Comparison of ENCODE assay signal across 3 cellular contexts in the genomic region with DNA sequence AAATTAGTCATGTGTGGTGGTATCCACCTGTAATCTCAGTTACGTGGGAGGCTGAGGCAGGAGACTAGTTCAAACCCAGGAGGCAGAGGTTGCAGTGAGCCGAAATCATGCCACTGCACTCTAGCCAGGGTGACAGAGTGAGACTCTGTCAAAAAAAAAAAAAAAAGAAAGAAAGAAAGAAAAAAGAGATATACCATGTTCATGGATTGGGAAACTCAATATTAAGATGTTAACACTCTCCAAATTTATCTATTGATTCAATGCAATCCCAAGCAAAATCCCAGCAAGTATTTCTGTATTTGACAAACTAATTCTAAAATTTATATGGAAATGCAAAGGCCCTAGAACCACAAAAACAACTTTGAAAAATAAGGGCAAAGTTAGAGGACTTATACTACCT.
"Had no signal": no experiment of that assay in that cellular context is flagged by ENCODE, and none has a peak within 500 bp of the region (broad histone marks: within the 10 kb centered on the region; RNA-seq: fewer than 3 reads in every experiment).

No MANE protein-coding gene starts in this region.

- H3K4me3 ChIP-seq: GM12878 had no signal

- DNase-seq: GDM1, GF-D8 had no signal

- ATAC-seq: GM12878 had no signal
